Comparison of ENCODE assay signal across 28 cellular contexts in genomic region chr11:125074511-125075241, GRCh38. TPM values are rescaled to one million over a fixed set of nuclear protein-coding genes. Genes with fewer than 3 reads are reported as not detected.
DNase-seq lines count a peak whose midpoint lies in the region; ATAC-seq and TF ChIP-seq lines count a peak whose summit lies in the region.
"Had no signal": no experiment of that assay in that cellular context is flagged by ENCODE, and none has a peak within 500 bp of the region (broad histone marks: within the 10 kb centered on the region; RNA-seq: fewer than 3 reads in every experiment).

No MANE protein-coding gene starts in this region.

- no peaks in the 10 kb centered on the region for H3K36me3 Mint-ChIP-seq in activated B cell treated with CpG ODN at 0.5 μM for 24 hours (ENCODE audit: low read depth)
- H3K36me3 Mint-ChIP-seq: activated naive CD8-positive, alpha-beta T cell; neural progenitor cell had no signal

- BruUV-seq in OCI-LY7 (replicated peaks; lab: Mats Ljungman, UMichigan) = no TSS peak

- CTCF ChIA-PET in GM10248 (lab: Yijun Ruan, JAX) (interaction anchor here (1.1 to 1.9 kb wide), 3 partner anchors 17 to 32 kb away, joined by 3 to 6 read pairs (median 3); no protein-coding TSS in a partner anchor), activated B cell treated with CpG ODN at 0.5 μM for 24 hours (lab: Charles Lee) (no interaction called here), OCI-LY7 (lab: Charles Lee; ENCODE audit: unreplicated experiment) (interaction anchor here (1.2 kb wide), 1 partner anchor 16 kb away, joined by 3 read pairs; no protein-coding TSS in a partner anchor)

- H2AFZ ChIP-seq in OCI-LY7 (ENCODE audit: low read length) = no peak overlapping the region
- H2AFZ ChIP-seq: neural progenitor cell had no signal

- H3K9me2 ChIP-seq in OCI-LY7 (ENCODE audit: insufficient read depth, low read length) = no peaks in the 10 kb centered on the region

- H3K4me2 ChIP-seq in BLaER1 = peak overlapping the region; percentile 83
- H3K4me2 ChIP-seq in OCI-LY7 (ENCODE audit: low read length) = no peak overlapping the region
- H3K4me2 ChIP-seq: neural progenitor cell had no signal

- H3K79me2 ChIP-seq in OCI-LY7 (ENCODE audit: insufficient read depth, low read depth, low read length) = no peaks in the 10 kb centered on the region

- H3K27me3 ChIP-seq in BLaER1 = no peaks in the 10 kb centered on the region
- H3K27me3 ChIP-seq: neural progenitor cell, Peyer's patch, vagina had no signal

- H3K9me3 Mint-ChIP-seq in activated B cell treated with CpG ODN at 0.5 μM for 24 hours = no peaks in the 10 kb centered on the region
- H3K9me3 Mint-ChIP-seq: activated CD4-positive, alpha-beta T cell treated with anti-CD3 and anti-CD28 coated beads, Interleukin-2, amount 10 ng/mL, durations not matched to agents 7 days and 5 days; neural progenitor cell; stimulated activated naive CD8-positive, alpha-beta T cell treated with anti-CD3 and anti-CD28 coated beads, Interleukin-15, amount 100 ng/mL, for 72 hours had no signal

- H3K27ac ChIP-seq in BLaER1 (no peak overlapping the region), OCI-LY7 (ENCODE audit: low read depth, low read length, poor library complexity, severe bottlenecking) (no peak overlapping the region)
- H3K27ac ChIP-seq: C4-2B, HL-60, neural progenitor cell, Peyer's patch, thoracic aorta, vagina, WERI-Rb-1 had no signal

- H4K20me1 ChIP-seq in BLaER1 (no peaks in the 10 kb centered on the region), OCI-LY7 (ENCODE audit: insufficient read depth, low read length) (no peaks in the 10 kb centered on the region)

- peak overlapping the region; percentile 91 for H3K27ac Mint-ChIP-seq in activated B cell treated with CpG ODN at 0.5 μM for 24 hours
- H3K27ac Mint-ChIP-seq: activated CD4-positive, alpha-beta T cell treated with anti-CD3 and anti-CD28 coated beads, Interleukin-2, amount 10 ng/mL, durations not matched to agents 7 days and 5 days; activated naive CD8-positive, alpha-beta T cell; neural progenitor cell had no signal

- no peak for TF ChIP-seq CTCF in GM10248 (IDR thresholded peaks at IDR 0.05; ENCODE audit: control extremely low read depth, extremely low read depth, low read depth, missing control alignments)
- no peak for TF ChIP-seq CTCF in activated B cell treated with CpG ODN at 0.5 μM for 24 hours (IDR thresholded peaks at IDR 0.05)
- no peak for TF ChIP-seq CTCF in OCI-LY7 (conservative IDR thresholded peaks at IDR 0.05; ENCODE audit: low read length)

- intact Hi-C loops in activated B cell treated with CpG ODN at 0.5 μM for 24 hours (cut with micrococcal nuclease) = loop anchor here (5.0 to 10.0 kb wide), 8 partner anchors 37 to 1138 kb away; partner anchors contain the start of genes FAM118B, HYLS1, MSANTD2 and RPUSD4
- intact Hi-C loops in OCI-LY7 (cut with micrococcal nuclease; ENCODE audit: unreplicated experiment) = loop anchor here (5.0 kb wide), 1 partner anchor 38 kb away; the partner anchor contains the start of gene TMEM218

- H3K4me1 Mint-ChIP-seq in activated B cell treated with CpG ODN at 0.5 μM for 24 hours = peaks cover 51% of the 10 kb centered on the region

- POLR2A ChIA-PET in GM10248 (lab: Yijun Ruan, JAX) (no interaction called here), activated B cell treated with CpG ODN at 0.5 μM for 24 hours (lab: Charles Lee) (interaction anchor here (4.9 to 5.7 kb wide), 2 partner anchors 11 to 36 kb away, joined by 53 to 78 read pairs; partner anchors contain the start of genes SLC37A2 and TMEM218), OCI-LY7 (lab: Charles Lee) (no interaction called here)

- H3K36me3 ChIP-seq in BLaER1 (no peaks in the 10 kb centered on the region), OCI-LY7 (ENCODE audit: insufficient read depth, low read length) (no peaks in the 10 kb centered on the region)
- H3K36me3 ChIP-seq: neural progenitor cell, Peyer's patch, thoracic aorta, vagina, WERI-Rb-1 had no signal

- H3K4me3 Mint-ChIP-seq in activated B cell treated with CpG ODN at 0.5 μM for 24 hours = no peak overlapping the region
- H3K4me3 Mint-ChIP-seq: activated CD4-positive, alpha-beta T cell treated with anti-CD3 and anti-CD28 coated beads, Interleukin-2, amount 10 ng/mL, durations not matched to agents 7 days and 5 days; activated naive CD8-positive, alpha-beta T cell; neural progenitor cell; stimulated activated naive CD8-positive, alpha-beta T cell treated with anti-CD3 and anti-CD28 coated beads, Interleukin-15, amount 100 ng/mL, for 72 hours had no signal

- no peak for ATAC-seq in activated B cell treated with CpG ODN at 0.5 μM for 24 hours (ENCODE audit: low read depth)
- ATAC-seq in GM21737 (IDR thresholded peaks at IDR 0.05; ENCODE audit: unreplicated experiment) = no peak
- no peak for ATAC-seq in HG03521 (IDR thresholded peaks at IDR 0.05; ENCODE audit: unreplicated experiment)
- ATAC-seq: left cardiac atrium; right cardiac atrium; stimulated activated naive CD8-positive, alpha-beta T cell treated with anti-CD3 and anti-CD28 coated beads, Interleukin-15, amount 100 ng/mL, for 72 hours had no signal

- H3K27me3 Mint-ChIP-seq in activated B cell treated with CpG ODN at 0.5 μM for 24 hours = no peaks in the 10 kb centered on the region
- H3K27me3 Mint-ChIP-seq: activated CD4-positive, alpha-beta T cell treated with anti-CD3 and anti-CD28 coated beads, Interleukin-2, amount 10 ng/mL, durations not matched to agents 7 days and 5 days had no signal

- H3K9me3 ChIP-seq in BLaER1 (no peaks in the 10 kb centered on the region), OCI-LY7 (ENCODE audit: low read length) (no peaks in the 10 kb centered on the region)
- H3K9me3 ChIP-seq: Peyer's patch, thoracic aorta, vagina had no signal

- H3K4me1 ChIP-seq in BLaER1 = peaks cover 72% of the 10 kb centered on the region
- peaks cover 45% of the 10 kb centered on the region for H3K4me1 ChIP-seq in OCI-LY7 (ENCODE audit: insufficient read depth, low read length, poor library complexity, severe bottlenecking)

- DNase-seq in GM10248 (ENCODE audit: extremely low spot score) = peak; percentile 15
- no peak for DNase-seq in activated B cell treated with CpG ODN at 0.5 μM for 24 hours
- peak; percentile 71 for DNase-seq in mesenteric fat pad (ENCODE audit: low spot score)
- no peak for DNase-seq in OCI-LY7 (ENCODE audit: low spot score)
- DNase-seq: activated CD4-positive, alpha-beta T cell treated with anti-CD3 and anti-CD28 coated beads, Interleukin-2, amount 10 ng/mL, durations not matched to agents 7 days and 5 days; Calu3; DMS79 treated with DMSO at 0.1 percent for 48 hours; GDM1; hippocampal formation; left cardiac atrium; mesenchymal stem cell; MV-4-11; NCI-H1436; NCI-H2081; NCI-H345; stimulated activated naive CD8-positive, alpha-beta T cell treated with anti-CD3 and anti-CD28 coated beads, Interleukin-15, amount 100 ng/mL, for 72 hours; WERI-Rb-1 had no signal

- no peak overlapping the region for H3K9ac ChIP-seq in BLaER1
- H3K9ac ChIP-seq: neural progenitor cell had no signal

- H3K4me3 ChIP-seq in BLaER1 = no peak overlapping the region
- no peak overlapping the region for H3K4me3 ChIP-seq in OCI-LY7 (ENCODE audit: low read depth, low read length, poor library complexity, severe bottlenecking)
- H3K4me3 ChIP-seq: neural progenitor cell, Peyer's patch, thoracic aorta, vagina had no signal

RNA-seq across cellular contexts. Expression of gene SLC37A2, which starts 11.6 kb away (rescaled TPM):
- 21.3 and 27.5 TPM in 2 replicates for total RNA-seq in activated B cell treated with CpG ODN at 0.5 μM for 24 hours
- total RNA-seq in mesenteric fat pad = 17.5 TPM
- 0.57 and 0.82 TPM in 2 replicates for total RNA-seq in OCI-LY7 (2014; rRNA removed; shearing (Covaris generic))
- 0.72 and 0.93 TPM in 2 replicates for total RNA-seq in OCI-LY7 (2022)

RNA-seq across cellular contexts. Expression of gene TMEM218, which starts 36.8 kb away (rescaled TPM):
- total RNA-seq in activated B cell treated with CpG ODN at 0.5 μM for 24 hours (18.8 and 20.1 TPM in 2 replicates), mesenteric fat pad (24.6 TPM), OCI-LY7 (2022) (24.4 and 25.4 TPM in 2 replicates)
- total RNA-seq in OCI-LY7 (2014; rRNA removed; shearing (Covaris generic)) = 19.6 and 28.1 TPM in 2 replicates

Comparison
In these comparisons a context has a peak if more than half of its experiments do, and no peak if none do; other contexts are left out.
1. DNase-seq: peak in GM10248 (single experiment) and mesenteric fat pad (single experiment); none in activated B cell treated with CpG ODN at 0.5 μM for 24 hours (single experiment) and OCI-LY7 (single experiment).